In genomic region chr7:104327963-104328307, GRCh38 we compare ENCODE assay signal across 17 cellular contexts. TPM values are rescaled to one million over a fixed set of nuclear protein-coding genes. Genes with fewer than 3 reads are reported as not detected.
A peak's percentile ranks its signal among the peaks of the same experiment; 100 is the strongest.
DNase-seq lines count a peak whose midpoint lies in the region; ATAC-seq and TF ChIP-seq lines count a peak whose summit lies in the region.
"Had no signal": no experiment of that assay in that cellular context is flagged by ENCODE, and none has a peak within 500 bp of the region (broad histone marks: within the 10 kb centered on the region; RNA-seq: fewer than 3 reads in every experiment).

No MANE protein-coding gene starts in this region.

- H2AFZ ChIP-seq in Karpas-422 (ENCODE audit: low read length) = no peak overlapping the region

- H3K36me3 ChIP-seq in thoracic aorta (no peaks in the 10 kb centered on the region), Karpas-422 (ENCODE audit: insufficient read depth, low read length) (no peaks in the 10 kb centered on the region), sigmoid colon (no peaks in the 10 kb centered on the region), esophagus squamous epithelium (no peaks in the 10 kb centered on the region)
- H3K36me3 ChIP-seq: adrenal gland had no signal

- H3K9me2 ChIP-seq in Karpas-422 (replicated peaks; ENCODE audit: insufficient read depth, low read length) = no peaks in the 10 kb centered on the region

- no peak overlapping the region for H3K27ac ChIP-seq in thoracic aorta
- H3K27ac ChIP-seq in Karpas-422 (ENCODE audit: low read length) = no peak overlapping the region
- no peak overlapping the region for H3K27ac ChIP-seq in sigmoid colon
- H3K27ac ChIP-seq in esophagus squamous epithelium = no peak overlapping the region
- H3K27ac ChIP-seq: A549, adrenal gland had no signal

- DNase-seq in NCI-H82 (lab: John Stamatoyannopoulos, UW) (peak; percentile 47), NCI-H82 treated with DMSO at 0.1 percent for 48 hours (lab: John Stamatoyannopoulos, UW; ENCODE audit: unreplicated experiment) (no peak), astrocyte of the cerebellum (ENCODE audit: low read depth) (no peak), iPS-NIHi11 (ENCODE audit: low spot score) (peak; percentile 13), thoracic aorta (ENCODE audit: low spot score) (no peak), Karpas-422 (no peak), sigmoid colon (no peak), esophagus squamous epithelium (lab: John Stamatoyannopoulos, UW) (no peak)
- DNase-seq: adrenal gland, Caco-2, HFFc6, NCI-H2227 treated with DMSO at 0.1 percent for 48 hours, small intestine, T-helper 1 cell had no signal

- no peak for TF ChIP-seq CTCF in astrocyte of the cerebellum (IDR thresholded peaks at IDR 0.05; ENCODE audit: low read depth, low read length, missing control alignments)
- TF ChIP-seq CTCF in thoracic aorta (IDR thresholded peaks at IDR 0.05) = no peak
- TF ChIP-seq CTCF in sigmoid colon (IDR thresholded peaks at IDR 0.05) = no peak
- TF ChIP-seq CTCF in esophagus squamous epithelium (IDR thresholded peaks at IDR 0.05) = no peak

- no peaks in the 10 kb centered on the region for H4K20me1 ChIP-seq in Karpas-422 (ENCODE audit: insufficient read depth, low read depth, low read length)

- no peaks in the 10 kb centered on the region for H3K27me3 ChIP-seq in thoracic aorta (replicated peaks; ENCODE audit: insufficient read depth)
- H3K27me3 ChIP-seq in Karpas-422 (ENCODE audit: low read length) = no peaks in the 10 kb centered on the region
- peaks cover 13 to 55% (median 19%) of the 10 kb centered on the region in 3 donors for H3K27me3 ChIP-seq in sigmoid colon
- peaks cover 5 to 69% (median 13%) of the 10 kb centered on the region in 4 donors for H3K27me3 ChIP-seq in esophagus squamous epithelium

- WGBS in sigmoid colon, 2 donors = 6 to 12% methylated on average over 13 of the region's 13 CpGs
- 5 to 60% methylated on average over 1 to 13 of the region's 13 CpGs for WGBS in esophagus squamous epithelium, 2 donors

- intact Hi-C loops in sigmoid colon (cut with DNase I) = no loop called here
- intact Hi-C loops in esophagus squamous epithelium (cut with DNase I) = no loop called here

- in situ Hi-C loops in astrocyte of the cerebellum (cut with HindIII; ENCODE audit: low sequenced_read_pairs) = no loop called here

- no peak for TF ChIP-seq POLR2A in sigmoid colon (IDR thresholded peaks at IDR 0.05)
- no peak for TF ChIP-seq POLR2A in esophagus squamous epithelium (IDR thresholded peaks at IDR 0.05)

- H3K9ac ChIP-seq in Karpas-422 (ENCODE audit: low read length) = no peak overlapping the region

- no peak for ATAC-seq in thoracic aorta (ENCODE audit: insufficient number of reproducible peaks, low FRiP score, low read depth)
- ATAC-seq: natural killer cell treated with Interleukin-12 subunit alpha and Interleukin-12 subunit beta and Interleukin-15 and Interleukin-18, amount 100 ng/mL, for 72 hours had no signal

- H3K79me2 ChIP-seq in Karpas-422 (ENCODE audit: low read length) = no peaks in the 10 kb centered on the region

- H3K4me3 ChIP-seq in astrocyte of the cerebellum (ENCODE audit: low read depth, low read length) = peak overlapping the region; percentile 38
- H3K4me3 ChIP-seq in thoracic aorta = peak overlapping the region; percentile 57
- no peak overlapping the region for H3K4me3 ChIP-seq in Karpas-422 (ENCODE audit: low read length)
- peak overlapping the region in 1 of 4 donors; percentile 34 for H3K4me3 ChIP-seq in sigmoid colon
- H3K4me3 ChIP-seq in esophagus squamous epithelium = peak overlapping the region in 2 of 4 donors; percentile 21 to 52
- H3K4me3 ChIP-seq: A549, adrenal gland had no signal

- H3K4me1 ChIP-seq in thoracic aorta (ENCODE audit: control insufficient read depth in 1 of 2, low read depth in 2 of 2) = peaks cover 0 to 17% of the 10 kb centered on the region in 2 donors
- no peaks in the 10 kb centered on the region for H3K4me1 ChIP-seq in Karpas-422 (ENCODE audit: low read length)
- peaks cover 0 to 17% (median 16%) of the 10 kb centered on the region in 4 donors for H3K4me1 ChIP-seq in sigmoid colon
- H3K4me1 ChIP-seq in esophagus squamous epithelium = peaks cover 9 to 16% (median 11%) of the 10 kb centered on the region in 3 donors
- H3K4me1 ChIP-seq: A549, adrenal gland, Caco-2 had no signal

- TF ChIP-seq EP300 in sigmoid colon (IDR thresholded peaks at IDR 0.05) = no peak

- H3K9me3 ChIP-seq in thoracic aorta (no peaks in the 10 kb centered on the region), Karpas-422 (ENCODE audit: low read length) (no peaks in the 10 kb centered on the region), sigmoid colon (no peaks in the 10 kb centered on the region), esophagus squamous epithelium (no peaks in the 10 kb centered on the region)
- H3K9me3 ChIP-seq: A549, adrenal gland, Caco-2 had no signal

- no peak overlapping the region for H3K4me2 ChIP-seq in Karpas-422 (ENCODE audit: low read depth, low read length, poor library complexity, severe bottlenecking)
- H3K4me2 ChIP-seq: A549 had no signal

RNA-seq across cellular contexts. Expression of gene LHFPL3, which starts 0.5 kb away (rescaled TPM):
- total RNA-seq in thoracic aorta (not detected), sigmoid colon (under 1 TPM in 2 of 4 donors, not detected in 2; 0.36 to 0.55 TPM), esophagus squamous epithelium (not detected)
- total RNA-seq in Karpas-422 (2014; rRNA removed; shearing (Covaris generic); ENCODE audit: low replicate concordance) = not detected in 2 replicates
- polyA plus RNA-seq in sigmoid colon = under 1 TPM in 1 of 3 donors, not detected in 2; 0.17 TPM
- total RNA-seq: Caco-2; dermis microvascular lymphatic vessel endothelial cell; HFFc6; natural killer cell treated with Interleukin-12 subunit alpha and Interleukin-12 subunit beta and Interleukin-15 and Interleukin-18, amount 100 ng/mL, for 72 hours had no signal
- polyA plus RNA-seq: A549, adrenal gland had no signal

Comparison
In these comparisons a context has a peak if more than half of its experiments do, and no peak if none do; other contexts are left out.
1. DNase-seq: peak in NCI-H82 (single experiment) and iPS-NIHi11 (single experiment); none in NCI-H82 treated with DMSO at 0.1 percent for 48 hours (single experiment), astrocyte of the cerebellum (single experiment), thoracic aorta (single experiment), Karpas-422 (single experiment), sigmoid colon (single experiment) and esophagus squamous epithelium (single experiment).